16 cellular contexts compared by ENCODE assay signal in the genomic region with DNA sequence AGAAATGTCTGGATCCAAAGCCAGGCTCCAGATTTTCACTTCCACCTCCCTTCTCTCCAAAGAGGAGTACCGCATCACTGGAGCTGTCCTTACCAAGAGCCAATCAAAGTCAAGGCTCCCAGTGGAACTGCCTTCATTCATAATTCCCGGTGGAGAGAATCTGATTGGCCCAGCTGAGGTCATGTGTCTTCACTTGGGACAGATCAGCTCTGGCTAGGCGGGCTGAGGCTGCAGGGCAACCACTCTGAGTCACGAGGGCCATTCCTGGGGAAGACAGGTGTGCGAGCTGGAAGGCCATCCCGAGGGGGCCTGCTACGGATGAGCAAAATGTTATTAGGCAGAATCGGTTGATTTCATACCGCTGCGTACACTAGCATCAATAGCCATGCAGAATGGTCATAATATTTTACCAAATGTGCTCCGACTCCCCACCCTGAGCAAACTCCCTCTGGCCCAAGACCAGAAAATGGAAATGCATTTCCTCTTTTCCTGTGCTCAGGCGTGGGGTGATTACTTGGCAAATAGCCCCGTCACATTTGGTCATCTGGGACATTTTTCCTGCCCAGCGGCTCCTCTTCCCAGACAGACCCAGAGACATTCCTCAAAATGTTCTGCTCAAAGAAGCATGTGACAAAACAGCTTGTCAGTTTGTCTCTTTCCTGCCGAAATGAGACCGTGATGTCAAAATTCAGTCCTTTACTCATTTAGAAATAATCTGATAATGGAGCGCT.
DNase-seq lines count a peak whose midpoint lies in the region; TF ChIP-seq lines count a peak whose summit lies in the region.
"Had no signal": no experiment of that assay in that cellular context is flagged by ENCODE, and none has a peak within 500 bp of the region (broad histone marks: within the 10 kb centered on the region; RNA-seq: fewer than 3 reads in every experiment).

No MANE protein-coding gene starts in this region.

- H3K27me3 ChIP-seq in H7 (ENCODE audit: control insufficient read depth, insufficient read depth, low read length), result no peaks in the 10 kb centered on the region
- H3K27me3 ChIP-seq in CD4-positive, alpha-beta memory T cell (ENCODE audit: insufficient read depth, low read length), result no peaks in the 10 kb centered on the region
- H3K27me3 ChIP-seq: ascending aorta had no signal

- no peaks in the 10 kb centered on the region for H3K36me3 Mint-ChIP-seq in CD4-positive, alpha-beta memory T cell

- peak overlapping the region in 1 of 7 donors; percentile 12 for H3K27ac Mint-ChIP-seq in CD4-positive, alpha-beta memory T cell

- no peaks in the 10 kb centered on the region for H3K9me3 ChIP-seq in CD4-positive, alpha-beta memory T cell (ENCODE audit: control insufficient read depth in 1 of 2, low read length in 2 of 2)
- H3K9me3 ChIP-seq: ascending aorta, mucosa of descending colon, tibial artery had no signal

- intact Hi-C loops in CD4-positive, alpha-beta memory T cell (cut with micrococcal nuclease), result no loop called here

- no peaks in the 10 kb centered on the region for H3K4me1 ChIP-seq in CD4-positive, alpha-beta memory T cell (ENCODE audit: insufficient read depth, low read length)
- H3K4me1 ChIP-seq: ascending aorta, tibial artery had no signal

- H3K27ac ChIP-seq in CD4-positive, alpha-beta memory T cell (ENCODE audit: low read depth, low read length), result no peak overlapping the region
- H3K27ac ChIP-seq: ascending aorta, tibial artery had no signal

- no peaks in the 10 kb centered on the region for H3K36me3 ChIP-seq in H7 (replicated peaks; ENCODE audit: control insufficient read depth, insufficient read depth, low read length)
- H3K36me3 ChIP-seq in CD4-positive, alpha-beta memory T cell (ENCODE audit: insufficient read depth, low read length), result no peaks in the 10 kb centered on the region
- H3K36me3 ChIP-seq: ascending aorta, tibial artery had no signal

- CTCF ChIA-PET in CD4-positive, alpha-beta memory T cell (lab: Charles Lee; ENCODE audit: partially characterized antibody), result no interaction called here
- CTCF ChIA-PET in HEK293T (lab: Yijun Ruan, JAX), result no interaction called here

- DNase-seq in Daoy (ENCODE audit: low read depth) (peak; percentile 88), H7 (peak; percentile 55), SK-MEL-5 (ENCODE audit: low read depth, low spot score) (peak; percentile 66), islet precursor cell (peak; percentile 71), HEK293T (ENCODE audit: extremely low spot score) (no peak), NCI-H1694 treated with DMSO at 0.1 percent for 48 hours (lab: John Stamatoyannopoulos, UW) (no peak)
- no peak for DNase-seq in CD4-positive, alpha-beta memory T cell
- DNase-seq: activated gamma-delta T cell, cortex of kidney, DND-41, erythroblast, IMR-90, mucosa of descending colon, NCI-H1092, tibial artery had no signal

- H3K27me3 Mint-ChIP-seq in CD4-positive, alpha-beta memory T cell, result peaks cover 11 to 24% of the 10 kb centered on the region in 2 donors

- H3K9me3 Mint-ChIP-seq in CD4-positive, alpha-beta memory T cell, result peaks cover 0 to 2% (median 0%) of the 10 kb centered on the region in 8 donors

- H3K4me3 ChIP-seq in H7 (ENCODE audit: insufficient read depth, low read depth, low read length), result no peak overlapping the region
- no peak overlapping the region for H3K4me3 ChIP-seq in CD4-positive, alpha-beta memory T cell (ENCODE audit: low read length in 2 of 2)
- H3K4me3 ChIP-seq: ascending aorta, mucosa of descending colon, tibial artery had no signal

- H3K4me3 Mint-ChIP-seq in CD4-positive, alpha-beta memory T cell, result no peak overlapping the region

- H3K4me1 Mint-ChIP-seq in CD4-positive, alpha-beta memory T cell, result peaks cover 0 to 1% (median 0%) of the 10 kb centered on the region in 4 donors

- POLR2A ChIA-PET in CD4-positive, alpha-beta memory T cell (lab: Charles Lee; ENCODE audit: partially characterized antibody), result no interaction called here
- POLR2A ChIA-PET in HEK293T (lab: Yijun Ruan, JAX), result no interaction called here

- in situ Hi-C loops in SK-MEL-5 (cut with HindIII; ENCODE audit: low pct_unique_long_range_greater_than_20kb, low sequenced_read_pairs), result no loop called here

TF ChIP-seq in HEK293T, 16 proteins besides CTCF, POLR2A, EP300 and RAD21:
- TF ChIP-seq FOXK2 (IDR thresholded peaks at IDR 0.05), result no peak
- no peak for TF ChIP-seq FOXA1 (IDR thresholded peaks at IDR 0.05)

Comparison
In these comparisons a context has a peak if more than half of its experiments do, and no peak if none do; other contexts are left out.
1. DNase-seq: peak in Daoy (single experiment), H7 (single experiment), SK-MEL-5 (single experiment) and islet precursor cell (single experiment); none in CD4-positive, alpha-beta memory T cell (0 of 5), HEK293T (single experiment) and NCI-H1694 treated with DMSO at 0.1 percent for 48 hours (single experiment).